In the genomic region with DNA sequence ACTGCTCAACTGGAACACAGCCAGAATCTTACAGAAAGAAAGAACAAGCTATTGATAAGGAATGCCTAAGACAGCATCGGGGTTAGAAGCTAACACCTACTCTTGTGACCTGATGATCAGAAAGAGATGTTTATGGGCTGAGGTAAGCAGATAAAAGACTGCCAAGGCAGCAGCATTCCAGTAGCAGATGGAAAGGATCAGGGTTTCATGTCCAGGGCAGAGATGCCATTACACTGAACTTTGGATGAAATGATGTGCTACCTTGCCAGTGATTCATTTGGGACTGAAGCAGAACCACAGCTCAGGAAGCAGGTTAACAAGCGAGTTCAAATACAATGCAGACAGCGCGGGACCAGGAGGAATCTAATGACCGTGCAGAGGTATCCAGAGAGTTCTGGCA, we compare ENCODE assay signal across 18 cellular contexts. TPM values are rescaled to one million over a fixed set of nuclear protein-coding genes. Genes with fewer than 3 reads are reported as not detected.
"Had no signal": no experiment of that assay in that cellular context is flagged by ENCODE, and none has a peak within 500 bp of the region (broad histone marks: within the 10 kb centered on the region; RNA-seq: fewer than 3 reads in every experiment).

No MANE protein-coding gene starts in this region.

- ATAC-seq: activated CD8-positive, alpha-beta T cell treated with anti-CD3 and anti-CD28 coated beads for 36 hours; activated T-cell treated with anti-CD3 and anti-CD28 coated beads, Interleukin-2, amount 50 U/mL, for 72 hours; left colon; mucosa of descending colon; naive thymus-derived CD8-positive, alpha-beta T cell; stimulated activated memory B cell treated with anti-CD40 and anti-IgM and Interleukin-4, amounts not matched to agents 10 μg/mL and 1 μg/mL and 100 μg/mL, for 72 hours had no signal

- H3K4me3 ChIP-seq: ascending aorta, mucosa of descending colon, right atrium auricular region, tibial artery had no signal

- DNase-seq: activated CD4-positive, alpha-beta T cell treated with anti-CD3 and anti-CD28 coated beads for 1 hour; activated CD8-positive, alpha-beta memory T cell treated with anti-CD3 and anti-CD28 coated beads, Interleukin-2, amount 50 U/mL, for 4 hours; activated CD8-positive, alpha-beta T cell treated with anti-CD3 and anti-CD28 coated beads for 36 hours; activated naive CD4-positive, alpha-beta T cell; activated T-cell treated with anti-CD3 and anti-CD28 coated beads, Interleukin-2, amount 50 U/mL, for 72 hours; cortex of kidney; effector CD8-positive, alpha-beta T cell; erythroblast; head of caudate nucleus; left colon; mucosa of descending colon; naive thymus-derived CD8-positive, alpha-beta T cell; posterior cingulate gyrus; SW 1271; tibial artery had no signal

RNA-seq across cellular contexts. Expression of a gene that starts 27.1 kb away (rescaled TPM):
- total RNA-seq: activated CD8-positive, alpha-beta T cell treated with anti-CD3 and anti-CD28 coated beads for 36 hours; activated T-cell treated with anti-CD3 and anti-CD28 coated beads, Interleukin-2, amount 50 U/mL, for 72 hours; left colon had no signal

RNA-seq across cellular contexts. Expression of a gene that starts 34.8 kb away (rescaled TPM):
- total RNA-seq: activated CD8-positive, alpha-beta T cell treated with anti-CD3 and anti-CD28 coated beads for 36 hours; activated T-cell treated with anti-CD3 and anti-CD28 coated beads, Interleukin-2, amount 50 U/mL, for 72 hours; left colon; naive thymus-derived CD8-positive, alpha-beta T cell; right atrium auricular region had no signal

RNA-seq across cellular contexts. Expression of a gene that starts 41.4 kb away (rescaled TPM):
- total RNA-seq: activated CD8-positive, alpha-beta T cell treated with anti-CD3 and anti-CD28 coated beads for 36 hours; activated T-cell treated with anti-CD3 and anti-CD28 coated beads, Interleukin-2, amount 50 U/mL, for 72 hours; left colon; mucosa of descending colon; naive thymus-derived CD8-positive, alpha-beta T cell; right atrium auricular region had no signal
